9 cellular contexts compared by ENCODE assay signal in genomic region chr2:74414475-74414874, GRCh38. TPM values are rescaled to one million over a fixed set of nuclear protein-coding genes. Genes with fewer than 3 reads are reported as not detected.
DNase-seq lines count a peak whose midpoint lies in the region; ATAC-seq and TF ChIP-seq lines count a peak whose summit lies in the region.
"Had no signal": no experiment of that assay in that cellular context is flagged by ENCODE, and none has a peak within 500 bp of the region (broad histone marks: within the 10 kb centered on the region; RNA-seq: fewer than 3 reads in every experiment).

No MANE protein-coding gene starts in this region.

- ATAC-seq in activated naive CD4-positive, alpha-beta T cell treated with anti-CD3 and anti-CD28 coated beads, Interleukin-2, amount 50 U/mL, for 72 hours, result no peak
- peak in 1 of 2 donors; percentile 17 for ATAC-seq in upper lobe of left lung (ENCODE audit: low FRiP score in 2 of 2)
- no peak for ATAC-seq in HG02610 (IDR thresholded peaks at IDR 0.05; ENCODE audit: unreplicated experiment)

- H2BK5ac ChIP-seq in mesenchymal stem cell (ENCODE audit: low read depth, low read length, poor library complexity, severe bottlenecking), result no peak overlapping the region

- H3K9ac ChIP-seq in mesenchymal stem cell (ENCODE audit: low read length), result peak overlapping the region; percentile 90

- no peak overlapping the region for H2BK120ac ChIP-seq in mesenchymal stem cell (ENCODE audit: low read depth, low read length)

- H4K8ac ChIP-seq in mesenchymal stem cell (ENCODE audit: low read length), result no peak overlapping the region

- H3K4me1 ChIP-seq in mesenchymal stem cell (ENCODE audit: control insufficient read depth, insufficient read depth, low read depth, low read length), result peaks cover 2% of the 10 kb centered on the region
- peaks cover 9 to 22% (median 20%) of the 10 kb centered on the region in 4 donors for H3K4me1 ChIP-seq in upper lobe of left lung

- DNase-seq in activated naive CD4-positive, alpha-beta T cell treated with anti-CD3 and anti-CD28 coated beads for 36 hours, result no peak
- DNase-seq in activated naive CD4-positive, alpha-beta T cell treated with anti-CD3 and anti-CD28 coated beads, Interleukin-2, amount 50 U/mL, for 72 hours (ENCODE audit: low spot score in 2 of 2), result no peak
- DNase-seq in mesenchymal stem cell (no peak), upper lobe of left lung (peak in 1 of 2 donors; percentile 75), 8988T (no peak), NCI-H2081 (lab: John Stamatoyannopoulos, UW) (no peak)
- DNase-seq: NCI-H187 had no signal

- peaks cover 0 to 4% of the 10 kb centered on the region in 2 experiments for H3K36me3 ChIP-seq in mesenchymal stem cell (ENCODE audit: control insufficient read depth in 1 of 2, insufficient read depth in 2 of 2, low read depth in 1 of 2, low read length in 2 of 2)
- no peaks in the 10 kb centered on the region for H3K36me3 ChIP-seq in upper lobe of left lung

- no peak for TF ChIP-seq EP300 in upper lobe of left lung (IDR thresholded peaks at IDR 0.05)

- H3K79me1 ChIP-seq in mesenchymal stem cell (replicated peaks; ENCODE audit: low read length, poor library complexity, severe bottlenecking), result no peaks in the 10 kb centered on the region

- H2AFZ ChIP-seq in mesenchymal stem cell (ENCODE audit: low read depth, low read length), result no peak overlapping the region

- H3K27me3 Mint-ChIP-seq in activated naive CD4-positive, alpha-beta T cell treated with anti-CD3 and anti-CD28 coated beads for 36 hours (ENCODE audit: low read depth), result no peaks in the 10 kb centered on the region
- H3K27me3 Mint-ChIP-seq in dendritic cell treated with granulocyte-macrophage colony-stimulating factor and Interleukin-4, amounts not matched to agents 40 ng/mL and 50 ng/mL, for 4 days, result peaks cover 25% of the 10 kb centered on the region

- H3K4me1 Mint-ChIP-seq in activated naive CD4-positive, alpha-beta T cell treated with anti-CD3 and anti-CD28 coated beads for 36 hours (ENCODE audit: low read depth), result peaks cover 10% of the 10 kb centered on the region
- peaks cover 48% of the 10 kb centered on the region for H3K4me1 Mint-ChIP-seq in dendritic cell treated with granulocyte-macrophage colony-stimulating factor and Interleukin-4, amounts not matched to agents 40 ng/mL and 50 ng/mL, for 4 days (ENCODE audit: low read depth)

- H3K9me3 ChIP-seq in mesenchymal stem cell (ENCODE audit: control insufficient read depth, low read length), result no peaks in the 10 kb centered on the region
- H3K9me3 ChIP-seq in upper lobe of left lung, result no peaks in the 10 kb centered on the region

- no peak for TF ChIP-seq CTCF in upper lobe of left lung (IDR thresholded peaks at IDR 0.05)

- H3K36me3 Mint-ChIP-seq in activated naive CD4-positive, alpha-beta T cell treated with anti-CD3 and anti-CD28 coated beads for 36 hours (ENCODE audit: low read depth), result no peaks in the 10 kb centered on the region
- no peaks in the 10 kb centered on the region for H3K36me3 Mint-ChIP-seq in activated naive CD4-positive, alpha-beta T cell treated with anti-CD3 and anti-CD28 coated beads, Interleukin-2, amount 50 U/mL, for 72 hours
- no peaks in the 10 kb centered on the region for H3K36me3 Mint-ChIP-seq in dendritic cell treated with granulocyte-macrophage colony-stimulating factor and Interleukin-4, amounts not matched to agents 40 ng/mL and 50 ng/mL, for 4 days (ENCODE audit: low read depth)

- H3K4me2 ChIP-seq in mesenchymal stem cell (ENCODE audit: low read length, poor library complexity, severe bottlenecking), result no peak overlapping the region

- peak overlapping the region in 1 of 2 experiments; percentile 83 for H3K4me3 ChIP-seq in mesenchymal stem cell (ENCODE audit: insufficient read depth in 1 of 2, low read depth in 1 of 2, low read length in 2 of 2)
- peak overlapping the region; percentile 9 to 57 (median 52) for H3K4me3 ChIP-seq in upper lobe of left lung

- no peak for TF ChIP-seq POLR2A in upper lobe of left lung (IDR thresholded peaks at IDR 0.05)

- no peak overlapping the region for H3K23ac ChIP-seq in mesenchymal stem cell (ENCODE audit: low read length in 2 of 2)

- no peaks in the 10 kb centered on the region for H3K9me3 Mint-ChIP-seq in activated naive CD4-positive, alpha-beta T cell treated with anti-CD3 and anti-CD28 coated beads for 36 hours
- H3K9me3 Mint-ChIP-seq in activated naive CD4-positive, alpha-beta T cell treated with anti-CD3 and anti-CD28 coated beads, Interleukin-2, amount 50 U/mL, for 72 hours, result no peaks in the 10 kb centered on the region
- no peaks in the 10 kb centered on the region for H3K9me3 Mint-ChIP-seq in dendritic cell treated with granulocyte-macrophage colony-stimulating factor and Interleukin-4, amounts not matched to agents 40 ng/mL and 50 ng/mL, for 4 days

- no peak overlapping the region for H3K18ac ChIP-seq in mesenchymal stem cell (ENCODE audit: low read depth in 1 of 2, low read length in 2 of 2)

- 84% methylated on average over 20 of the region's 20 CpGs for WGBS in mesenchymal stem cell
- WGBS in upper lobe of left lung, 2 donors, result 36 to 66% methylated on average over 11 to 14 of the region's 20 CpGs

- H3K27ac Mint-ChIP-seq in activated naive CD4-positive, alpha-beta T cell treated with anti-CD3 and anti-CD28 coated beads for 36 hours, result no peak overlapping the region
- H3K27ac Mint-ChIP-seq in activated naive CD4-positive, alpha-beta T cell treated with anti-CD3 and anti-CD28 coated beads, Interleukin-2, amount 50 U/mL, for 72 hours, result no peak overlapping the region
- peak overlapping the region; percentile 71 for H3K27ac Mint-ChIP-seq in dendritic cell treated with granulocyte-macrophage colony-stimulating factor and Interleukin-4, amounts not matched to agents 40 ng/mL and 50 ng/mL, for 4 days

- intact Hi-C loops in activated naive CD4-positive, alpha-beta T cell treated with anti-CD3 and anti-CD28 coated beads for 36 hours (cut with micrococcal nuclease), result no loop called here
- intact Hi-C loops in dendritic cell treated with granulocyte-macrophage colony-stimulating factor and Interleukin-4, amounts not matched to agents 40 ng/mL and 50 ng/mL, for 4 days (cut with micrococcal nuclease), result no loop called here

- H3K27me3 ChIP-seq in mesenchymal stem cell (ENCODE audit: control insufficient read depth in 1 of 2, insufficient read depth in 1 of 2, low read length in 2 of 2) (no peaks in the 10 kb centered on the region), upper lobe of left lung (no peaks in the 10 kb centered on the region)

- H3K4me3 Mint-ChIP-seq in activated naive CD4-positive, alpha-beta T cell treated with anti-CD3 and anti-CD28 coated beads for 36 hours, result peak overlapping the region; percentile 72
- peak overlapping the region; percentile 70 for H3K4me3 Mint-ChIP-seq in dendritic cell treated with granulocyte-macrophage colony-stimulating factor and Interleukin-4, amounts not matched to agents 40 ng/mL and 50 ng/mL, for 4 days

- no peak overlapping the region for H3K27ac ChIP-seq in mesenchymal stem cell (ENCODE audit: low read length, poor library complexity, severe bottlenecking)
- H3K27ac ChIP-seq in upper lobe of left lung, result peak overlapping the region in 2 of 4 donors; percentile 10 to 67

- no peak overlapping the region for H3K14ac ChIP-seq in mesenchymal stem cell (ENCODE audit: low read length in 2 of 2)

- no peak overlapping the region for H4K91ac ChIP-seq in mesenchymal stem cell (ENCODE audit: low read length)

- no peak overlapping the region for H2AK5ac ChIP-seq in mesenchymal stem cell (ENCODE audit: low read length, severe bottlenecking)

- H3K4ac ChIP-seq in mesenchymal stem cell (ENCODE audit: low read depth in 1 of 2, low read length in 2 of 2), result no peak overlapping the region

- no peak overlapping the region for H2BK12ac ChIP-seq in mesenchymal stem cell (ENCODE audit: low read length in 2 of 2)

- CTCF ChIA-PET in activated naive CD4-positive, alpha-beta T cell treated with anti-CD3 and anti-CD28 coated beads for 36 hours (lab: Charles Lee), result interaction anchor here (0.6 to 2.7 kb wide), 2 partner anchors 23 to 266 kb away, joined by 3 to 12 read pairs; no protein-coding TSS in a partner anchor

- no peak overlapping the region for H2BK15ac ChIP-seq in mesenchymal stem cell (ENCODE audit: low read depth, poor library complexity, severe bottlenecking)

RNA-seq across cellular contexts. Expression of gene C2orf81, which starts 6.9 kb away (rescaled TPM):
- 1 to 10 TPM; 2.6 to 3.4 TPM for total RNA-seq in activated naive CD4-positive, alpha-beta T cell treated with anti-CD3 and anti-CD28 coated beads for 36 hours
- 1 to 10 TPM; 2.1 to 6.4 TPM for total RNA-seq in activated naive CD4-positive, alpha-beta T cell treated with anti-CD3 and anti-CD28 coated beads, Interleukin-2, amount 50 U/mL, for 72 hours
- 0.46 TPM for polyA plus RNA-seq in mesenchymal stem cell (2013, experiment 1 of 2)
- 0.29 TPM for polyA plus RNA-seq in mesenchymal stem cell (2013, experiment 2 of 2)
- 10 to 100 TPM in 2 of 6 donors, 1 to 10 TPM in 4; 2.6 to 12.3 (median 5.7) TPM for total RNA-seq in upper lobe of left lung

RNA-seq across cellular contexts. Expression of gene WDR54, which starts 7.1 kb away (rescaled TPM):
- total RNA-seq in activated naive CD4-positive, alpha-beta T cell treated with anti-CD3 and anti-CD28 coated beads for 36 hours, result 10 to 100 TPM; 67.2 to 70.8 TPM
- 100 to 1,000 TPM in 1 of 2 donors, 10 to 100 TPM in 1; 14.3 to 173 TPM for total RNA-seq in activated naive CD4-positive, alpha-beta T cell treated with anti-CD3 and anti-CD28 coated beads, Interleukin-2, amount 50 U/mL, for 72 hours
- polyA plus RNA-seq in mesenchymal stem cell (2013, experiment 1 of 2), result 7.0 TPM
- 7.3 TPM for polyA plus RNA-seq in mesenchymal stem cell (2013, experiment 2 of 2)
- total RNA-seq in upper lobe of left lung, result 10 to 100 TPM in 4 of 6 donors, 1 to 10 TPM in 2; 8.4 to 28.2 (median 13.3) TPM

RNA-seq across cellular contexts. Expression of gene RTKN, which starts 27.3 kb away (rescaled TPM):
- total RNA-seq in activated naive CD4-positive, alpha-beta T cell treated with anti-CD3 and anti-CD28 coated beads for 36 hours, result 1 to 10 TPM in 1 of 2 experiments, under 1 TPM in 1; 0.95 to 1.6 TPM
- total RNA-seq in activated naive CD4-positive, alpha-beta T cell treated with anti-CD3 and anti-CD28 coated beads, Interleukin-2, amount 50 U/mL, for 72 hours, result 1 to 10 TPM in 1 of 2 donors, under 1 TPM in 1; 0.91 to 4.6 TPM
- polyA plus RNA-seq in mesenchymal stem cell (2013, experiment 1 of 2), result 8.7 TPM
- 8.2 TPM for polyA plus RNA-seq in mesenchymal stem cell (2013, experiment 2 of 2)
- 10 to 100 TPM; 26.7 to 95.3 (median 34.0) TPM for total RNA-seq in upper lobe of left lung

RNA-seq across cellular contexts. Expression of gene DCTN1, which starts 34.4 kb away (rescaled TPM):
- 10 to 100 TPM; 54.0 to 61.7 TPM for total RNA-seq in activated naive CD4-positive, alpha-beta T cell treated with anti-CD3 and anti-CD28 coated beads for 36 hours
- total RNA-seq in activated naive CD4-positive, alpha-beta T cell treated with anti-CD3 and anti-CD28 coated beads, Interleukin-2, amount 50 U/mL, for 72 hours, result 10 to 100 TPM; 45.6 to 97.1 TPM
- polyA plus RNA-seq in mesenchymal stem cell (2013, experiment 1 of 2), result 188 TPM
- 195 TPM for polyA plus RNA-seq in mesenchymal stem cell (2013, experiment 2 of 2)
- total RNA-seq in upper lobe of left lung, result 100 to 1,000 TPM; 106 to 260 (median 147) TPM

RNA-seq across cellular contexts. Expression of gene INO80B, which starts 40.4 kb away (rescaled TPM):
- total RNA-seq in activated naive CD4-positive, alpha-beta T cell treated with anti-CD3 and anti-CD28 coated beads for 36 hours, result 10 to 100 TPM; 26.5 to 28.3 TPM
- total RNA-seq in activated naive CD4-positive, alpha-beta T cell treated with anti-CD3 and anti-CD28 coated beads, Interleukin-2, amount 50 U/mL, for 72 hours, result 10 to 100 TPM; 26.2 to 50.3 TPM
- polyA plus RNA-seq in mesenchymal stem cell (2013, experiment 1 of 2), result 18.1 TPM
- polyA plus RNA-seq in mesenchymal stem cell (2013, experiment 2 of 2), result 17.7 TPM
- 10 to 100 TPM; 12.6 to 85.9 (median 32.5) TPM for total RNA-seq in upper lobe of left lung

Comparison
In these comparisons a context has a peak if more than half of its experiments do, and no peak if none do; other contexts are left out.
1. RNA of gene RTKN, which starts 27.3 kb away (total RNA-seq): 26.7 to 95.3 TPM in upper lobe of left lung; 0.91 to 4.6 TPM in activated naive CD4-positive, alpha-beta T cell treated with anti-CD3 and anti-CD28 coated beads, Interleukin-2, amount 50 U/mL, for 72 hours and 0.95 to 1.6 TPM in activated naive CD4-positive, alpha-beta T cell treated with anti-CD3 and anti-CD28 coated beads for 36 hours; every median in the first group is over 4 times any median in the second.